ENCODE assay signal across 8 cellular contexts in genomic region chr5:151222769-151223446, GRCh38. TPM values are rescaled to one million over a fixed set of nuclear protein-coding genes. Genes with fewer than 3 reads are reported as not detected.
DNase-seq lines count a peak whose midpoint lies in the region; ATAC-seq and TF ChIP-seq lines count a peak whose summit lies in the region.

No MANE protein-coding gene starts in this region.

- in situ Hi-C loops in IMR-90 (cut with MboI; ENCODE audit: low sequenced_read_pairs): no loop called here

- no peaks in the 10 kb centered on the region; the same call in 1 of the 2 replicates for H4K20me1 ChIP-seq in IMR-90 (ENCODE audit: insufficient read depth, low read length)

- ATAC-seq in GM21526 (IDR thresholded peaks at IDR 0.05; ENCODE audit: low FRiP score, unreplicated experiment) (peak; percentile 61), IMR-90 (ENCODE audit: low read depth) (no peak), heart right ventricle (peak; percentile 65 to 86 (median 79))
- peak; percentile 82 for ATAC-seq in activated T-helper 17 cell treated with anti-CD3 and anti-CD28 coated beads, Interleukin-2, amount 50 U/mL, for 72 hours (replicated peaks)

- H2BK120ac ChIP-seq in IMR-90 (ENCODE audit: low read depth, low read length): no peak overlapping the region

- no peak overlapping the region for H2BK5ac ChIP-seq in IMR-90 (ENCODE audit: low read depth, low read length, poor library complexity, severe bottlenecking)

- H3K27me3 Mint-ChIP-seq in activated T-helper 17 cell treated with anti-CD3 and anti-CD28 coated beads, Interleukin-2, amount 50 U/mL, for 72 hours: no peaks in the 10 kb centered on the region

- H3K9me3 Mint-ChIP-seq in activated T-helper 17 cell treated with anti-CD3 and anti-CD28 coated beads, Interleukin-2, amount 50 U/mL, for 72 hours: no peaks in the 10 kb centered on the region

- H3K9me1 ChIP-seq in IMR-90 (ENCODE audit: insufficient read depth, low read length): peaks cover 4% of the 10 kb centered on the region; the same call in 1 of the 2 replicates

- H3K4me3 ChIP-seq in IMR-90 (ENCODE audit: insufficient read depth, low read depth, low read length) (no peak overlapping the region), heart right ventricle (peak overlapping the region; percentile 69 to 98 (median 90)), skeletal muscle tissue (ENCODE audit: low read length in 3 of 3) (peak overlapping the region; percentile 79 to 94 (median 90))

- no peak overlapping the region for H3K18ac ChIP-seq in IMR-90 (ENCODE audit: low read depth, low read length)

- TF ChIP-seq CTCF in IMR-90 (conservative IDR thresholded peaks at IDR 0.05; ENCODE audit: low read depth, low read length) (no peak), heart right ventricle (IDR thresholded peaks at IDR 0.05) (no peak)

- H3K23ac ChIP-seq in IMR-90 (ENCODE audit: low read depth, low read length): no peak overlapping the region

- H3K4me1 ChIP-seq in IMR-90 (ENCODE audit: control insufficient read depth, insufficient read depth, low read length): peaks cover 5% of the 10 kb centered on the region
- peaks cover 13 to 68% (median 55%) of the 10 kb centered on the region in 9 donors for H3K4me1 ChIP-seq in heart right ventricle
- H3K4me1 ChIP-seq in skeletal muscle tissue (ENCODE audit: control insufficient read depth in 3 of 3, insufficient read depth in 3 of 3, low read length in 3 of 3): peaks cover 51 to 60% (median 53%) of the 10 kb centered on the region in 3 donors

- H2AFZ ChIP-seq in IMR-90 (replicated peaks; ENCODE audit: low read length, poor library complexity): peak overlapping the region; percentile 85

- peaks cover 6% of the 10 kb centered on the region for H3K27me3 ChIP-seq in IMR-90 (ENCODE audit: control insufficient read depth, insufficient read depth, low read length)
- no peaks in the 10 kb centered on the region for H3K27me3 ChIP-seq in heart right ventricle
- H3K27me3 ChIP-seq in skeletal muscle tissue (ENCODE audit: control insufficient read depth in 3 of 3, insufficient read depth in 3 of 3, low read length in 3 of 3): no peaks in the 10 kb centered on the region

- peaks cover 27% of the 10 kb centered on the region for H3K36me3 Mint-ChIP-seq in activated T-helper 17 cell treated with anti-CD3 and anti-CD28 coated beads, Interleukin-2, amount 50 U/mL, for 72 hours (ENCODE audit: low read depth)

- no peaks in the 10 kb centered on the region for H3K9me3 ChIP-seq in IMR-90 (ENCODE audit: control insufficient read depth, insufficient read depth, low read length)
- no peaks in the 10 kb centered on the region for H3K9me3 ChIP-seq in heart right ventricle
- no peaks in the 10 kb centered on the region for H3K9me3 ChIP-seq in skeletal muscle tissue (ENCODE audit: control insufficient read depth in 3 of 3, low read length in 3 of 3)

- H4K91ac ChIP-seq in IMR-90 (ENCODE audit: insufficient read depth, low read depth, low read length): no peak overlapping the region

- no peaks in the 10 kb centered on the region for H3K79me1 ChIP-seq in IMR-90 (ENCODE audit: low read depth in 1 of 2, low read length in 2 of 2)

- H3K27ac ChIP-seq in IMR-90 (ENCODE audit: insufficient read depth, low read length) (no peak overlapping the region), heart right ventricle (peak overlapping the region; percentile 79 to 97 (median 94)), skeletal muscle tissue (ENCODE audit: low read depth, low read length) (peak overlapping the region; percentile 77)

- H3K9ac ChIP-seq in IMR-90 (ENCODE audit: low read depth, low read length) (no peak overlapping the region), skeletal muscle tissue (ENCODE audit: low read depth in 1 of 3, low read length in 3 of 3) (peak overlapping the region; percentile 83 to 93 (median 92))

- no peak for TF ChIP-seq RAD21 in IMR-90 (IDR thresholded peaks at IDR 0.05; ENCODE audit: low read length)

- peak overlapping the region; percentile 82 for H3K4me3 Mint-ChIP-seq in activated T-helper 17 cell treated with anti-CD3 and anti-CD28 coated beads, Interleukin-2, amount 50 U/mL, for 72 hours

- H2BK15ac ChIP-seq in IMR-90 (ENCODE audit: low read depth, low read length): no peak overlapping the region

- H4K5ac ChIP-seq in IMR-90 (ENCODE audit: low read depth, low read length): no peak overlapping the region

- no peak overlapping the region for H3K14ac ChIP-seq in IMR-90 (replicated peaks; ENCODE audit: low read depth, low read length)

- dilution Hi-C loops in IMR-90 (cut with HindIII; ENCODE audit: low sequenced_read_pairs, unreplicated experiment): no loop called here

- CTCF ChIA-PET in IMR-90 (lab: Yijun Ruan, JAX): interaction anchor here (0.6 to 2.2 kb wide), 2 partner anchors 16 to 422 kb away, joined by 3 to 10 read pairs; no protein-coding TSS in a partner anchor

- DNase-seq in Daoy (ENCODE audit: low read depth) (peak; percentile 15), IMR-90 (no peak), heart right ventricle (peak; percentile 50 to 64), NCI-H2227 treated with DMSO at 0.1 percent for 48 hours (lab: John Stamatoyannopoulos, UW) (no peak), dedifferentiated amniotic fluid mesenchymal stem cell (ENCODE audit: extremely low spot score) (no peak)

- H3K56ac ChIP-seq in IMR-90 (ENCODE audit: extremely low read depth, insufficient read depth, low read length): no peak overlapping the region

- 51% methylated on average over 2 of the region's 4 CpGs; no CpG with 5 or more reads in 1 of the 2 experiments for WGBS in IMR-90 (ENCODE audit: extremely low coverage in 2 of 2, insufficient read length in 1 of 2), 2 experiments
- WGBS in heart right ventricle, 2 donors: 14 to 15% methylated on average over 4 of the region's 4 CpGs

- H3K4ac ChIP-seq in IMR-90 (ENCODE audit: low read depth, low read length): no peak overlapping the region

- no peaks in the 10 kb centered on the region for H3K36me3 ChIP-seq in IMR-90 (ENCODE audit: control insufficient read depth, insufficient read depth, low read length)
- no peaks in the 10 kb centered on the region for H3K36me3 ChIP-seq in heart right ventricle
- peaks cover 0 to 2% (median 0%) of the 10 kb centered on the region in 3 donors for H3K36me3 ChIP-seq in skeletal muscle tissue (ENCODE audit: control insufficient read depth in 3 of 3, insufficient read depth in 3 of 3, low read length in 3 of 3)

- H3K4me2 ChIP-seq in IMR-90 (ENCODE audit: low read depth, low read length): peak overlapping the region; percentile 11; the same call in 1 of the 2 replicates

- H2AK5ac ChIP-seq in IMR-90 (ENCODE audit: low read depth, low read length): no peak overlapping the region

- no peak for TF ChIP-seq POLR2A in IMR-90 (IDR thresholded peaks at IDR 0.05; ENCODE audit: low read depth, low read length)

- POLR2A ChIA-PET in IMR-90 (lab: Charles Lee; ENCODE audit: unreplicated experiment): no interaction called here

- H4K8ac ChIP-seq in IMR-90 (ENCODE audit: low read depth in 2 of 2, low read length in 2 of 2): no peak overlapping the region

- peak overlapping the region; percentile 4 for H2AK9ac ChIP-seq in IMR-90 (replicated peaks; ENCODE audit: low read depth, low read length, poor library complexity)

- peak overlapping the region; percentile 89 for H3K27ac Mint-ChIP-seq in activated T-helper 17 cell treated with anti-CD3 and anti-CD28 coated beads, Interleukin-2, amount 50 U/mL, for 72 hours

- no TSS peak for BruUV-seq in IMR-90 (replicated peaks; lab: Mats Ljungman, UMichigan)

- no peak overlapping the region for H2BK20ac ChIP-seq in IMR-90 (ENCODE audit: low read depth, low read length)

- peaks cover 52% of the 10 kb centered on the region for H3K4me1 Mint-ChIP-seq in activated T-helper 17 cell treated with anti-CD3 and anti-CD28 coated beads, Interleukin-2, amount 50 U/mL, for 72 hours

- intact Hi-C loops in IMR-90 (cut with micrococcal nuclease) (loop anchor here (5.0 kb wide), 1 partner anchor 41 kb away; no protein-coding TSS in a partner anchor), heart right ventricle (cut with DNase I) (loop anchor here in 1 of 10 donors (2.0 kb wide), 1 partner anchor 16 kb away; no protein-coding TSS in a partner anchor)

TF ChIP-seq in IMR-90, 13 proteins besides CTCF, POLR2A, EP300 and RAD21 (continues in another document):
- TF ChIP-seq MAZ (IDR thresholded peaks at IDR 0.05; ENCODE audit: borderline replicate concordance, low read depth, low read length) (no peak), RFX5 (IDR thresholded peaks at IDR 0.05; ENCODE audit: low read depth, low read length) (no peak), MAFK (IDR thresholded peaks at IDR 0.05; ENCODE audit: low read depth, low read length) (no peak), ELK1 (IDR thresholded peaks at IDR 0.05; ENCODE audit: borderline replicate concordance, low read depth, low read length) (no peak)

RNA-seq across cellular contexts. Expression of gene CCDC69, which starts 1.0 kb away (rescaled TPM):
- total RNA-seq in Daoy (2014; rRNA removed; shearing (Covaris generic)): 0.60 and 0.74 TPM in 2 replicates
- 0.36 and 0.56 TPM in 2 replicates for total RNA-seq in IMR-90 (2012; rRNA removed)
- 0.36 and 0.48 TPM in 2 replicates for polyA plus RNA-seq in IMR-90 (2012; rRNA removed)
- 0.25 and 0.31 TPM in 2 replicates for polyA plus RNA-seq in IMR-90 (2012; cell fraction: cytosol; rRNA removed)
- polyA plus RNA-seq in IMR-90 (2012; cell fraction: nucleus; rRNA removed; ENCODE audit: low replicate concordance): 0.11 and 0.24 TPM in 2 replicates
- total RNA-seq in activated T-helper 17 cell treated with anti-CD3 and anti-CD28 coated beads, Interleukin-2, amount 50 U/mL, for 72 hours: 10 to 100 TPM; 27.4 to 40.1 TPM
- 100 to 1,000 TPM in 7 of 10 donors, 10 to 100 TPM in 3; 74.9 to 172 (median 104) TPM for total RNA-seq in heart right ventricle
- 100 to 1,000 TPM in 1 of 2 donors, 10 to 100 TPM in 1; 50.8 to 191 TPM for polyA plus RNA-seq in heart right ventricle
- 21.9 TPM for total RNA-seq in skeletal muscle tissue

RNA-seq across cellular contexts. Expression of gene GM2A, which starts 30.1 kb away (rescaled TPM):
- 8.8 and 10.9 TPM in 2 replicates for total RNA-seq in Daoy (2014; rRNA removed; shearing (Covaris generic))
- total RNA-seq in IMR-90 (2012; rRNA removed) (18.5 and 18.6 TPM in 2 replicates), heart right ventricle (10 to 100 TPM; 30.5 to 47.1 (median 36.5) TPM), skeletal muscle tissue (16.7 TPM)
- polyA plus RNA-seq in IMR-90 (2012; rRNA removed) (12.8 and 13.8 TPM in 2 replicates), heart right ventricle (10 to 100 TPM; 18.1 to 19.9 TPM)
- polyA plus RNA-seq in IMR-90 (2012; cell fraction: cytosol; rRNA removed): 8.0 and 9.9 TPM in 2 replicates
- 2.0 and 3.1 TPM in 2 replicates for polyA plus RNA-seq in IMR-90 (2012; cell fraction: nucleus; rRNA removed; ENCODE audit: low replicate concordance)
- total RNA-seq in activated T-helper 17 cell treated with anti-CD3 and anti-CD28 coated beads, Interleukin-2, amount 50 U/mL, for 72 hours: 10 to 100 TPM; 32.2 to 41.1 TPM

Comparison
In these comparisons a context has a peak if more than half of its experiments do, and no peak if none do; other contexts are left out.
1. DNase-seq: peak in Daoy (single experiment) and heart right ventricle (2 of 2); none in IMR-90 (single experiment), NCI-H2227 treated with DMSO at 0.1 percent for 48 hours (single experiment) and dedifferentiated amniotic fluid mesenchymal stem cell (single experiment).
2. RNA of gene CCDC69, which starts 1.0 kb away (total RNA-seq): 74.9 to 172 TPM in heart right ventricle, 27.4 to 40.1 TPM in activated T-helper 17 cell treated with anti-CD3 and anti-CD28 coated beads, Interleukin-2, amount 50 U/mL, for 72 hours and 21.9 TPM in skeletal muscle tissue (single experiment); 0.60 to 0.74 TPM in Daoy and 0.36 to 0.56 TPM in IMR-90; every median in the first group is over 10 times any median in the second.